Comparison of ENCODE assay signal across 1 cellular context in the genomic region with DNA sequence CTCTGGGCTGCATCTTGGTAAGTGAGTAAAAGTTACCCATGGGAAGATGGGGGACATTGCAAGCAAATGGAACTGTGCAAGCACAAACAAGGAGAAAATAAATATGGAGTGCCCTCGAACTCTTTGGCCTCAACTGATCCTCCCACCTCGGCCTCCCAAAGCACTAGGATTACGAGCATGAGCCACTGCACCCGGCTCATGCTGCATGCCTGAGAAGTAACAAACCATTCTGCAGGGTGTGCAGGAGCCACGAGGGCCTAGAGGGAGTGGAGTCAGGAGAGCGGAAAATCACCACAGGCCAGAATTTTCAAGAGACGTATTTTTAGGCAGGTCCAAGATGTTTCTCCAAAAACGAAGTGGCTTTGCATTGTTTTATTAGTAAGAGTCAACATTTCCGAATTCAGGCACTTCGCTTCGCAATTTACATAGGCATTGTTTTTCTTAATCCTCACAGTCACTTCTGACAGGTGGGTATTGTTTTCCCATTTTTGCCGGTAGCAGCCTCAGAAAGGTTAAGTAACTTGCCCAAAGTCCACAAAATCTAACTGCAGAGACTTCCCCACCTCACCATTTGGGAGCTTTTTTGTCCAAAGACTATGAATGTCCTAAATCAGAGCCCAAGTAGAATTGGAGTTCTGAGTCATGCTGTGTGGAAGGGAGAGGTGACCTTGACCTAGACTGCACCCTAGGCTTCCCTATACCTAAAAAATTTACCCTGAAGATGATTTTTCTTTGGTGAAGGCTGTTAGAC.
TF ChIP-seq lines count a peak whose summit lies in the region.

No MANE protein-coding gene starts in this region.

TF ChIP-seq in WTC11, 78 proteins besides CTCF, POLR2A, EP300 and RAD21 (continued from another document):
- TF ChIP-seq AR (CRISPR knock-in tag; IDR thresholded peaks at IDR 0.05) (0 out of 2 replicates have a peak, but pooled peaks have one; percentile 33), CREM (CRISPR knock-in tag; IDR thresholded peaks at IDR 0.05) (no peak)
- TF ChIP-seq, protein P1, sequence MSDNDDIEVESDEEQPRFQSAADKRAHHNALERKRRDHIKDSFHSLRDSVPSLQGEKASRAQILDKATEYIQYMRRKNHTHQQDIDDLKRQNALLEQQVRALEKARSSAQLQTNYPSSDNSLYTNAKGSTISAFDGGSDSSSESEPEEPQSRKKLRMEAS (CRISPR knock-in tag; IDR thresholded peaks at IDR 0.05): peak; percentile 38
